7 cellular contexts compared by ENCODE assay signal in genomic region chr12:101407438-101408345, GRCh38. TPM values are rescaled to one million over a fixed set of nuclear protein-coding genes. Genes with fewer than 3 reads are reported as not detected.
DNase-seq lines count a peak whose midpoint lies in the region; ATAC-seq and TF ChIP-seq lines count a peak whose summit lies in the region.

ARL1 (minus strand) TSS chr12:101407772; CDS start chr12:101407645, 127 bp downstream.

- H3K36me3 ChIP-seq in hepatocyte (replicated peaks; ENCODE audit: insufficient read depth, low read depth): no peaks in the 10 kb centered on the region

- H3K27ac ChIP-seq in hepatocyte: peak within 1 kb of the TSS; percentile 96

- in situ Hi-C loops in astrocyte of the cerebellum (cut with HindIII; ENCODE audit: low sequenced_read_pairs): no loop called here

- H3K4me3 ChIP-seq in astrocyte of the cerebellum (ENCODE audit: low read depth, low read length) (peak within 1 kb of the TSS; percentile 95), hepatocyte (peak within 1 kb of the TSS; percentile 75)

- ATAC-seq in GM18508 (IDR thresholded peaks at IDR 0.05; ENCODE audit: insufficient read depth, unreplicated experiment): peak; percentile 43
- peak; percentile 84 for ATAC-seq in HG02970 (IDR thresholded peaks at IDR 0.05; ENCODE audit: low FRiP score, unreplicated experiment)

- H3K27me3 ChIP-seq in hepatocyte: peaks cover 3% of the 10 kb centered on the region

- H3K79me2 ChIP-seq in hepatocyte: peaks cover 47% of the 10 kb centered on the region

- peaks cover 8% of the 10 kb centered on the region for H3K4me1 ChIP-seq in hepatocyte (ENCODE audit: insufficient read depth)

- TF ChIP-seq CTCF in astrocyte of the cerebellum (IDR thresholded peaks at IDR 0.05; ENCODE audit: low read depth, low read length, missing control alignments) (no peak), hepatocyte (IDR thresholded peaks at IDR 0.05; ENCODE audit: poor library complexity) (no peak)

- H2AFZ ChIP-seq in hepatocyte: peak within 1 kb of the TSS; percentile 95

- DNase-seq in NCI-H2029 (lab: John Stamatoyannopoulos, UW) (peak; percentile 79), T-helper 9 cell (peak; percentile 59), astrocyte of the cerebellum (ENCODE audit: low read depth) (peak; percentile 76), hepatocyte (ENCODE audit: low spot score) (peak; percentile 92), retina (peak; percentile 99)

- H3K9me2 ChIP-seq in hepatocyte (replicated peaks; ENCODE audit: insufficient read depth): no peaks in the 10 kb centered on the region

- H3K4me2 ChIP-seq in hepatocyte: peak within 1 kb of the TSS; percentile 86

- under 1% methylated on average over 68 of the region's 71 CpGs for WGBS in hepatocyte (ENCODE audit: low lambda C conversion rate, missing lambda C conversion rate)

- H4K20me1 ChIP-seq in hepatocyte (ENCODE audit: insufficient read depth, poor library complexity, severe bottlenecking): peaks cover 22% of the 10 kb centered on the region

- no peaks in the 10 kb centered on the region for H3K9me3 ChIP-seq in hepatocyte (ENCODE audit: low read depth)

RNA-seq across cellular contexts. Expression of gene ARL1, which starts in this region (rescaled TPM):
- 115 and 122 TPM in 2 replicates for total RNA-seq in hepatocyte
- 90.3 and 94.0 TPM in 2 replicates for polyA plus RNA-seq in hepatocyte

Comparison
In these comparisons a context has a peak if more than half of its experiments do, and no peak if none do; other contexts are left out.
1. Peak in every context shown above with its lines: DNase-seq, ATAC-seq, H3K4me3 ChIP-seq and H3K27ac ChIP-seq.